ENCODE assay signal across 15 cellular contexts in the genomic region with DNA sequence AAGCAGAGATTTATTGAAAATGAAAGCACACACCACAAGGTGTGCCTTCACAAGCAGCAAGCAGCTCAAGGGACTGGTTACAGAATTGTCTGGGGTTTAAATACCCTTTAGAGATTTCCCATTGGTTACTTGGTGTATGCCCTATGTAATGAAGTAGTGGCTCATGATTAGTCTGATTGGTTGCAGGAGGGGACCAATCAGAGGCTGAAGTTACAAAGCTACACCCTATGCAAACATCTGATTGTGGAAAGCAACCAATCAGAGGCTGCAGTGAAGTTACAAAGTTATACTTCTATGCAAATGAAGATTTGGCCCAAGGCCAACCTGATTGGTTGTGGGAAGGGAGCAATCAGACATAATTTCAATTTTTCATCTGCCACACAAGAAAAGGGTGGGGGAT.
DNase-seq lines count a peak whose midpoint lies in the region; ATAC-seq, FAIRE-seq and TF ChIP-seq lines count a peak whose summit lies in the region.
"Had no signal": no experiment of that assay in that cellular context is flagged by ENCODE, and none has a peak within 500 bp of the region (broad histone marks: within the 10 kb centered on the region; RNA-seq: fewer than 3 reads in every experiment).

No MANE protein-coding gene starts in this region.

- DNase-seq in ACHN = peak; percentile 23
- DNase-seq in GM12865 (ENCODE audit: low read depth) = peak; percentile 37
- DNase-seq in NCI-H2029 (lab: John Stamatoyannopoulos, UW) = peak; percentile 71
- DNase-seq in K562 (ENCODE audit: extremely low read depth in 1 of 4, low spot score in 3 of 4) = no peak
- DNase-seq in upper lobe of left lung = no peak
- DNase-seq in activated CD4-positive, alpha-beta memory T cell treated with anti-CD3 and anti-CD28 coated beads for 36 hours = no peak
- DNase-seq in activated T-cell treated with anti-CD3 and anti-CD28 coated beads, Interleukin-2, amount 50 U/mL, for 4 hours = no peak
- no peak for DNase-seq in glomerular visceral epithelial cell (ENCODE audit: extremely low spot score)
- DNase-seq: GF-D8, sigmoid colon, T-cell had no signal

- H3K36me3 ChIP-seq in K562 (ENCODE audit: control insufficient read depth, insufficient read depth, low read length) (no peaks in the 10 kb centered on the region), upper lobe of left lung (no peaks in the 10 kb centered on the region)
- H3K36me3 ChIP-seq: neutrophil, sigmoid colon had no signal

- no peak for TF ChIP-seq CTCF in GM12865 (IDR thresholded peaks at IDR 0.05; ENCODE audit: insufficient read depth, low read depth, low read length, missing control alignments)
- no peak for TF ChIP-seq CTCF in K562 (IDR thresholded peaks at IDR 0.05 in 2 of 3, conservative IDR thresholded peaks at IDR 0.05 in 1 of 3; ENCODE audit: insufficient read depth in 2 of 3, low read depth in 1 of 3, low read length in 3 of 3)
- no peak for TF ChIP-seq CTCF in upper lobe of left lung (IDR thresholded peaks at IDR 0.05)

- FAIRE-seq in K562 (lab: Jason Lieb, UNC) = no peak

- no TSS peak for BruUV-seq in K562 (replicated peaks; lab: Mats Ljungman, UMichigan)

- H3K4me1 Mint-ChIP-seq in activated CD4-positive, alpha-beta memory T cell treated with anti-CD3 and anti-CD28 coated beads for 36 hours (ENCODE audit: low read depth) = peaks cover 8% of the 10 kb centered on the region
- H3K4me1 Mint-ChIP-seq in activated T-cell treated with anti-CD3 and anti-CD28 coated beads, Interleukin-2, amount 50 U/mL, for 4 hours (ENCODE audit: low read depth) = peaks cover 11% of the 10 kb centered on the region

- H2AFZ ChIP-seq in K562 (ENCODE audit: low read depth, low read length) = no peak overlapping the region

- no peaks in the 10 kb centered on the region for H3K9me3 ChIP-seq in K562 (replicated peaks; ENCODE audit: control insufficient read depth, insufficient read depth, low read depth, low read length)
- H3K9me3 ChIP-seq in upper lobe of left lung = no peaks in the 10 kb centered on the region
- H3K9me3 ChIP-seq: neutrophil, sigmoid colon had no signal

- no peaks in the 10 kb centered on the region for H4K20me1 ChIP-seq in K562 (replicated peaks; ENCODE audit: control insufficient read depth, insufficient read depth, low read length)

- CTCF ChIA-PET in K562 (lab: Yijun Ruan, JAX; ENCODE audit: low intra/inter-chr PET ratio) = no interaction called here
- CTCF ChIA-PET in activated CD4-positive, alpha-beta memory T cell treated with anti-CD3 and anti-CD28 coated beads for 36 hours (lab: Charles Lee) = no interaction called here

- H3K27me3 Mint-ChIP-seq in activated CD4-positive, alpha-beta memory T cell treated with anti-CD3 and anti-CD28 coated beads for 36 hours = no peaks in the 10 kb centered on the region
- H3K27me3 Mint-ChIP-seq in activated T-cell treated with anti-CD3 and anti-CD28 coated beads, Interleukin-2, amount 50 U/mL, for 4 hours (ENCODE audit: low read depth) = no peaks in the 10 kb centered on the region
- H3K27me3 Mint-ChIP-seq: stimulated activated naive CD8-positive, alpha-beta T cell treated with anti-CD3 and anti-CD28 coated beads, Interleukin-15, Interleukin-2, amounts not matched to agents 100 ng/mL and 50 ng/mL, for 24 hours; T-cell had no signal

- H3K9me1 ChIP-seq in K562 (ENCODE audit: control insufficient read depth, insufficient read depth, low read length) = no peaks in the 10 kb centered on the region

- POLR2A ChIA-PET in K562 (lab: Yijun Ruan, JAX) = interaction anchor here (0.5 to 0.8 kb wide), 2 partner anchors 10 to 159 kb away, joined by 3 to 4 read pairs; no protein-coding TSS in a partner anchor
- POLR2A ChIA-PET in activated CD4-positive, alpha-beta memory T cell treated with anti-CD3 and anti-CD28 coated beads for 36 hours (lab: Charles Lee) = no interaction called here

- no peak overlapping the region for H3K4me3 Mint-ChIP-seq in activated CD4-positive, alpha-beta memory T cell treated with anti-CD3 and anti-CD28 coated beads for 36 hours
- no peak overlapping the region for H3K4me3 Mint-ChIP-seq in activated T-cell treated with anti-CD3 and anti-CD28 coated beads, Interleukin-2, amount 50 U/mL, for 4 hours
- H3K4me3 Mint-ChIP-seq: stimulated activated naive CD8-positive, alpha-beta T cell treated with anti-CD3 and anti-CD28 coated beads, Interleukin-15, Interleukin-2, amounts not matched to agents 100 ng/mL and 50 ng/mL, for 24 hours; T-cell had no signal

- no peak for TF ChIP-seq POLR2A in K562 (conservative IDR thresholded peaks at IDR 0.05)
- TF ChIP-seq POLR2A in upper lobe of left lung (IDR thresholded peaks at IDR 0.05) = no peak

- in situ Hi-C loops in ACHN (cut with HindIII; ENCODE audit: low pct_ligation_motif_present, low pct_unique_long_range_greater_than_20kb, low sequenced_read_pairs) = no loop called here
- in situ Hi-C loops in K562 (cut with MboI) = no loop called here

- no peak overlapping the region for H3K4me3 ChIP-seq in GM12865 (ENCODE audit: low read depth, low read length)
- H3K4me3 ChIP-seq in K562 = no peak overlapping the region
- no peak overlapping the region for H3K4me3 ChIP-seq in upper lobe of left lung
- H3K4me3 ChIP-seq: lung, sigmoid colon had no signal

- intact Hi-C loops in K562 (cut with micrococcal nuclease) = no loop called here
- intact Hi-C loops in activated CD4-positive, alpha-beta memory T cell treated with anti-CD3 and anti-CD28 coated beads for 36 hours (cut with micrococcal nuclease) = no loop called here

- 0 out of 3 replicates have a peak, but pooled peaks have one; percentile 32 for ATAC-seq in K562
- no peak for ATAC-seq in upper lobe of left lung (ENCODE audit: low FRiP score in 2 of 2)
- ATAC-seq in activated T-cell treated with anti-CD3 and anti-CD28 coated beads, Interleukin-2, amount 50 U/mL, for 4 hours = no peak
- ATAC-seq: T-cell had no signal

- H3K4me2 ChIP-seq in K562 (ENCODE audit: insufficient read depth, low read length) = no peak overlapping the region

- H3K9me3 Mint-ChIP-seq in activated CD4-positive, alpha-beta memory T cell treated with anti-CD3 and anti-CD28 coated beads for 36 hours = no peaks in the 10 kb centered on the region
- H3K9me3 Mint-ChIP-seq in activated T-cell treated with anti-CD3 and anti-CD28 coated beads, Interleukin-2, amount 50 U/mL, for 4 hours = no peaks in the 10 kb centered on the region
- H3K9me3 Mint-ChIP-seq: stimulated activated naive CD8-positive, alpha-beta T cell treated with anti-CD3 and anti-CD28 coated beads, Interleukin-15, Interleukin-2, amounts not matched to agents 100 ng/mL and 50 ng/mL, for 24 hours had no signal

- H3K27me3 ChIP-seq in K562 (ENCODE audit: control insufficient read depth in 2 of 2, insufficient read depth in 2 of 2, low read length in 2 of 2) (no peaks in the 10 kb centered on the region), upper lobe of left lung (no peaks in the 10 kb centered on the region)
- H3K27me3 ChIP-seq: neutrophil, sigmoid colon had no signal

- no peak for TF ChIP-seq RAD21 in K562 (CRISPR knock-in tag; conservative IDR thresholded peaks at IDR 0.05 in 1 of 2, IDR thresholded peaks at IDR 0.05 in 1 of 2)

- H3K4me1 ChIP-seq in K562 (replicated peaks in 1 of 2; ENCODE audit: control insufficient read depth in 2 of 2, insufficient read depth in 2 of 2, low read length in 2 of 2) (no peaks in the 10 kb centered on the region), upper lobe of left lung (peaks cover 17 to 38% (median 21%) of the 10 kb centered on the region in 4 donors)

- no peaks in the 10 kb centered on the region for H3K79me2 ChIP-seq in K562 (ENCODE audit: control insufficient read depth, insufficient read depth, low read length)

- TF ChIP-seq EP300 in K562 (IDR thresholded peaks at IDR 0.05; ENCODE audit: low read length) (no peak), upper lobe of left lung (IDR thresholded peaks at IDR 0.05) (no peak)

- no peak overlapping the region for H3K9ac ChIP-seq in K562 (ENCODE audit: insufficient read depth in 1 of 2, low read depth in 2 of 2, low read length in 2 of 2)

- no peak overlapping the region for H3K27ac ChIP-seq in K562 (ENCODE audit: extremely low read depth, low read depth, low read length)
- H3K27ac ChIP-seq in upper lobe of left lung = no peak overlapping the region
- H3K27ac ChIP-seq: C4-2B, neutrophil, sigmoid colon had no signal

- H3K27ac Mint-ChIP-seq in activated CD4-positive, alpha-beta memory T cell treated with anti-CD3 and anti-CD28 coated beads for 36 hours = no peak overlapping the region
- H3K27ac Mint-ChIP-seq: stimulated activated naive CD8-positive, alpha-beta T cell treated with anti-CD3 and anti-CD28 coated beads, Interleukin-15, Interleukin-2, amounts not matched to agents 100 ng/mL and 50 ng/mL, for 24 hours; T-cell had no signal

- no peaks in the 10 kb centered on the region for H3K36me3 Mint-ChIP-seq in activated CD4-positive, alpha-beta memory T cell treated with anti-CD3 and anti-CD28 coated beads for 36 hours
- peaks cover 2% of the 10 kb centered on the region for H3K36me3 Mint-ChIP-seq in activated T-cell treated with anti-CD3 and anti-CD28 coated beads, Interleukin-2, amount 50 U/mL, for 4 hours (ENCODE audit: insufficient read depth)

TF ChIP-seq in K562, 482 proteins besides CTCF, POLR2A, EP300 and RAD21:
- TF ChIP-seq NFIX (CRISPR knock-in tag; IDR thresholded peaks at IDR 0.05; ENCODE audit: low read depth) (0 out of 2 replicates have a peak, but pooled peaks have one; percentile 13), SMC3 (conservative IDR thresholded peaks at IDR 0.05; ENCODE audit: insufficient read depth, low read depth, low read length) (no peak), GABPB2 (CRISPR knock-in tag; conservative IDR thresholded peaks at IDR 0.05) (no peak), NFIC (IDR thresholded peaks at IDR 0.05) (peak; percentile 76), NFYB (IDR thresholded peaks at IDR 0.05; ENCODE audit: extremely low read depth, insufficient read length) (peak; percentile 19), KAT8 (IDR thresholded peaks at IDR 0.05; ENCODE audit: low read depth) (no peak)

Comparison
In these comparisons a context has a peak if more than half of its experiments do, and no peak if none do; other contexts are left out.
1. DNase-seq: peak in ACHN (single experiment), GM12865 (single experiment) and NCI-H2029 (single experiment); none in K562 (0 of 4), upper lobe of left lung (0 of 2), activated CD4-positive, alpha-beta memory T cell treated with anti-CD3 and anti-CD28 coated beads for 36 hours (single experiment), activated T-cell treated with anti-CD3 and anti-CD28 coated beads, Interleukin-2, amount 50 U/mL, for 4 hours (single experiment) and glomerular visceral epithelial cell (single experiment).